In the genomic region with DNA sequence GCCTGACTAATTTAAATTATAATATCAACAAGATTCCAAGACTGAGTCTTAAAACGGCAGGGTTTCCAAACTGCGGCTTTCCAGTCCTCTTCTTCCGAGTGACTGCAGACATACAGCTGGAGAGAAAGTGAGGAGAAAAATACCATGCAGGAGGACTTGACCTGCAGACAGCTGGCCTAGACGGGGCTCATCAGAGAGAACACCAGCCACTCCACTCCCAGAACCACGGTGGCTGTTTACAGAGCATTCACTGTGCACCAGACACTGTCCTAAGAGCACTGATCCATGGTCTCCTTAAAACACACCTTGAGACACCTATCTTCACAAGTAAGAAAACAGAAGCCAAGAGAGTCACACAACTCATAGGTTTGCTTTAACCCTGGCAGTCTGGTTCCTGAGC, we compare ENCODE assay signal across 10 cellular contexts.
"Had no signal": no experiment of that assay in that cellular context is flagged by ENCODE, and none has a peak within 500 bp of the region (broad histone marks: within the 10 kb centered on the region; RNA-seq: fewer than 3 reads in every experiment).

No MANE protein-coding gene starts in this region.

- H3K27ac Mint-ChIP-seq: HFFc6, IgD-negative memory B cell had no signal

- H3K9me3 Mint-ChIP-seq: HFFc6 had no signal

- H3K4me3 ChIP-seq: GM23248, HAP-1 had no signal

- H3K4me3 Mint-ChIP-seq: HFFc6, IgD-negative memory B cell had no signal

- H3K27me3 Mint-ChIP-seq: IgD-negative memory B cell had no signal

- H3K27ac ChIP-seq: GM23248, HL-60 had no signal

- H3K36me3 ChIP-seq: HAP-1 had no signal

- H3K4me1 Mint-ChIP-seq: IgD-negative memory B cell had no signal

- H3K9me3 ChIP-seq: HAP-1 had no signal

- ATAC-seq: HCT116, HepG2 had no signal

- H3K4me1 ChIP-seq: HAP-1 had no signal

- DNase-seq: GM23248, GOT3, H7, HFFc6, KBM-7 had no signal
